ENCODE assay signal across 19 cellular contexts in the genomic region with DNA sequence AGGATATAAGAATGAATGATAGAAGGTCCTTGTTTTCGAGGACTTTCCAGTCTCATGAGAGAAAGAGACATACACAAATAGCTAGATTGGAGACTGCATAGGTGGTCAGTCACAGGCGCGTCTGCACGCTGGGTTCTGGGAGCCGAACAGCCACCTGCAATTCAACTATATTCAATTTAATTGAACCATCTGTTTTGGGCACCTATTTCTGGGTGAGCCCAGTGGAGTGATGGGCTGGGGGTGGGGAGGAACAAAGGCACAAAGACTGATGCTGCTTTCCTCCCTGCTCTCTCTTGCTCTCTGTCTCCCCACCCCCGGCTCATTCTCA. TPM values are rescaled to one million over a fixed set of nuclear protein-coding genes. Genes with fewer than 3 reads are reported as not detected.
"Had no signal": no experiment of that assay in that cellular context is flagged by ENCODE, and none has a peak within 500 bp of the region (broad histone marks: within the 10 kb centered on the region; RNA-seq: fewer than 3 reads in every experiment).

No MANE protein-coding gene starts in this region.

- ATAC-seq: esophagus mucosa; heart right ventricle; stimulated activated naive CD8-positive, alpha-beta T cell treated with anti-CD3 and anti-CD28 coated beads, Interleukin-15, Interleukin-2, amounts not matched to agents 100 U/mL and 50 U/mL, for 24 hours had no signal

- H3K4me1 ChIP-seq: heart right ventricle, right atrium auricular region, suprapubic skin, tibial artery, upper lobe of right lung, vagina had no signal

- H3K9me3 ChIP-seq: upper lobe of right lung had no signal

- H3K4me3 ChIP-seq: heart right ventricle, right atrium auricular region, suprapubic skin, tibial artery, upper lobe of right lung, vagina had no signal

- H3K4me3 Mint-ChIP-seq: naive thymus-derived CD4-positive, alpha-beta T cell; nephron progenitor cell had no signal

- H3K27ac Mint-ChIP-seq: naive thymus-derived CD4-positive, alpha-beta T cell; nephron progenitor cell had no signal

- H3K36me3 Mint-ChIP-seq: naive thymus-derived CD4-positive, alpha-beta T cell had no signal

- H3K27ac ChIP-seq: heart right ventricle, right atrium auricular region, suprapubic skin, tibial artery, upper lobe of right lung, vagina had no signal

- H3K4me1 Mint-ChIP-seq: naive thymus-derived CD4-positive, alpha-beta T cell had no signal

- DNase-seq: effector memory CD4-positive, alpha-beta T cell; heart right ventricle; kidney glomerular epithelial cell; mammary epithelial cell; naive thymus-derived CD4-positive, alpha-beta T cell; nephron progenitor cell; occipital lobe; small intestine; stimulated activated CD4-positive, alpha-beta T cell treated with anti-CD3 and anti-CD28 coated beads, Interleukin-12 subunit alpha, Interleukin-12 subunit beta, amount 100 ng/mL, for 4 hours; stimulated activated naive CD8-positive, alpha-beta T cell treated with anti-CD3 and anti-CD28 coated beads, Interleukin-15, Interleukin-2, amounts not matched to agents 100 U/mL and 50 U/mL, for 24 hours; tibial artery; upper lobe of right lung had no signal

- H3K27me3 ChIP-seq: right atrium auricular region, upper lobe of right lung, vagina had no signal

- H3K36me3 ChIP-seq: heart right ventricle, right atrium auricular region, suprapubic skin, tibial artery, upper lobe of right lung, vagina had no signal

RNA-seq across cellular contexts. Expression of gene B3GAT1, which starts 48.0 kb away (rescaled TPM):
- total RNA-seq: glomerular endothelial cell, pulmonary artery endothelial cell had no signal
- polyA plus RNA-seq: fibroblast of lung; naive thymus-derived CD4-positive, alpha-beta T cell had no signal
